ENCODE assay signal across 8 cellular contexts in the genomic region with DNA sequence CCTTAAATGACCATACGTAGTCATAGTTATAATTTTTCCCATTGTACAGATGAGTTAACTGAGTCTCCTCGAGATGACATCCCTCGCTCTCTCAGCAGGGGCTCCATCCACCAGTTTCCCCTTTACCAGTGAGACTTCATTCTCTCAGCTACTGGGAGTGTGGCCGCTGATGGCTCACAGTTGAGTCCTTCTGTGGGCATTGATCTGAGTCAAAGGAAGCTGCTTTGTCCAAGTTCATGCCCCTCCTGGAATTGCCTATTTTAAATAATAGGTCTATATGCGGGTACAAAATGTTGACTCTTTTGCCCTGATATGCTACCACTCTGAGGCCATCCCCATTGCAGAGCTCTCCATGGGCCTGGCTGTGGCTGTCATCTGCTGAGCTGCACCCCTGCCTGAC. TPM values are rescaled to one million over a fixed set of nuclear protein-coding genes. Genes with fewer than 3 reads are reported as not detected.
"Had no signal": no experiment of that assay in that cellular context is flagged by ENCODE, and none has a peak within 500 bp of the region (broad histone marks: within the 10 kb centered on the region; RNA-seq: fewer than 3 reads in every experiment).

No MANE protein-coding gene starts in this region.

- H3K4me3 ChIP-seq: GM23248, HAP-1 had no signal

- H3K9me3 Mint-ChIP-seq: HFFc6 had no signal

- H3K36me3 ChIP-seq: HAP-1 had no signal

- H3K27ac Mint-ChIP-seq: HFFc6, IgD-negative memory B cell had no signal

- H3K4me3 Mint-ChIP-seq: HFFc6, IgD-negative memory B cell had no signal

- H3K27ac ChIP-seq: GM23248, HL-60 had no signal

- H3K4me1 ChIP-seq: HAP-1 had no signal

- H3K9me3 ChIP-seq: HAP-1 had no signal

- H3K27me3 Mint-ChIP-seq: IgD-negative memory B cell had no signal

- DNase-seq: GM23248, H7, HFFc6 had no signal

- H3K9ac ChIP-seq: GM23248 had no signal

RNA-seq across cellular contexts. Expression of gene CST1, which starts 14.8 kb away (rescaled TPM):
- total RNA-seq: GM23248, HepG2, HFFc6, HT1080 had no signal
- polyA plus RNA-seq: GM23248, IgD-negative memory B cell had no signal
